Comparison of ENCODE assay signal across 23 cellular contexts in the genomic region with DNA sequence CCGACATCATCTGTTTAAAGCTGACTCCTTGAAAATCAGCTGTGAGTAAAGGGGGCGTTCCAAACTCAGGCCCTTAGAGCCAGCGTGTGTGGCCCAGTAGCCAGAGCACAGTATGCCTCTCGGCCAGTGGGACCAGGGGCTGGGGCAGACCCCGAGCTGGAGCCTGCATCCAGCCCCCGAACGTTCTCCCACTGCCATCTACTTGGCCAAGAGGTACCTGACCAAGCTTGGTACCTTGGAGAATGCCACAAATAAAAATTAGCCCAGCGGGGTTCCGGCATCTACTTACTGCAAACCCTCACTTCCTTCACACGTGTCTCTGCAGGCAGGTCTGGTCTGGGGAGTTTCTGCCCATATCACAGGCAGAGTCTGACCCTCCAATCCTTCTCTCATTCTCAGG. TPM values are rescaled to one million over a fixed set of nuclear protein-coding genes. Genes with fewer than 3 reads are reported as not detected.
DNase-seq lines count a peak whose midpoint lies in the region; ATAC-seq, FAIRE-seq and TF ChIP-seq lines count a peak whose summit lies in the region.
"Had no signal": no experiment of that assay in that cellular context is flagged by ENCODE, and none has a peak within 500 bp of the region (broad histone marks: within the 10 kb centered on the region; RNA-seq: fewer than 3 reads in every experiment).

No MANE protein-coding gene starts in this region.

- peaks cover 8% of the 10 kb centered on the region for H3K4me1 Mint-ChIP-seq in glutamatergic neuron (ENCODE audit: low read depth, unreplicated experiment)
- H3K4me1 Mint-ChIP-seq in neural progenitor cell: peaks cover 8% of the 10 kb centered on the region
- peaks cover 9% of the 10 kb centered on the region for H3K4me1 Mint-ChIP-seq in type B pancreatic cell (ENCODE audit: unreplicated experiment)

- in situ Hi-C loops in IMR-90 (cut with MboI; ENCODE audit: low sequenced_read_pairs): no loop called here

- H3K4me2 ChIP-seq in IMR-90 (ENCODE audit: low read depth, low read length) (no peak overlapping the region), neural progenitor cell (no peak overlapping the region)
- H3K4me2 ChIP-seq: BLaER1 had no signal

- TF ChIP-seq CTCF in IMR-90 (conservative IDR thresholded peaks at IDR 0.05; ENCODE audit: low read depth, low read length): no peak
- no peak for TF ChIP-seq CTCF in glutamatergic neuron (IDR thresholded peaks at IDR 0.05; ENCODE audit: partially characterized antibody, unreplicated experiment)
- TF ChIP-seq CTCF in neural progenitor cell (IDR thresholded peaks at IDR 0.05): no peak
- TF ChIP-seq CTCF in type B pancreatic cell (conservative IDR thresholded peaks at IDR 0.05): no peak

- H2AK9ac ChIP-seq in IMR-90 (replicated peaks; ENCODE audit: low read depth, low read length, poor library complexity): no peak overlapping the region

- no peak overlapping the region for H4K5ac ChIP-seq in IMR-90 (ENCODE audit: low read depth, low read length)

- H3K27me3 Mint-ChIP-seq in glutamatergic neuron (ENCODE audit: unreplicated experiment): peaks cover 6% of the 10 kb centered on the region
- H3K27me3 Mint-ChIP-seq in neural progenitor cell (ENCODE audit: insufficient read depth, low read depth): peaks cover 9% of the 10 kb centered on the region
- peaks cover 4% of the 10 kb centered on the region for H3K27me3 Mint-ChIP-seq in type B pancreatic cell
- H3K27me3 Mint-ChIP-seq: CD4-positive, alpha-beta T cell had no signal

- no peaks in the 10 kb centered on the region for H3K9me3 ChIP-seq in IMR-90 (ENCODE audit: control insufficient read depth, insufficient read depth, low read length)
- H3K9me3 ChIP-seq in neural progenitor cell (ENCODE audit: low read depth): no peaks in the 10 kb centered on the region
- H3K9me3 ChIP-seq: BLaER1 had no signal

- H3K4me1 ChIP-seq in IMR-90 (ENCODE audit: control insufficient read depth, insufficient read depth, low read length): peaks cover 17% of the 10 kb centered on the region
- no peaks in the 10 kb centered on the region for H3K4me1 ChIP-seq in neural progenitor cell

- H2AK5ac ChIP-seq in IMR-90 (ENCODE audit: low read depth, low read length): peak overlapping the region; percentile 98

- H3K4me3 ChIP-seq in IMR-90 (ENCODE audit: insufficient read depth, low read depth, low read length) (no peak overlapping the region), neural progenitor cell (no peak overlapping the region)
- H3K4me3 ChIP-seq: BLaER1, GM12878 had no signal

- no peak for FAIRE-seq in GM19239 (lab: Jason Lieb, UNC)
- FAIRE-seq: GM12878, HepG2 had no signal

- peak overlapping the region; percentile 99 for H2BK120ac ChIP-seq in IMR-90 (ENCODE audit: low read depth, low read length)

- no peak overlapping the region; the same call in 1 of the 2 replicates for H3K14ac ChIP-seq in IMR-90 (replicated peaks; ENCODE audit: low read depth, low read length)

- H3K36me3 Mint-ChIP-seq in glutamatergic neuron (ENCODE audit: unreplicated experiment) (no peaks in the 10 kb centered on the region), neural progenitor cell (no peaks in the 10 kb centered on the region), type B pancreatic cell (no peaks in the 10 kb centered on the region)

- intact Hi-C loops in IMR-90 (cut with micrococcal nuclease): no loop called here

- 67% methylated on average over 1 of the region's 10 CpGs; no CpG with 5 or more reads in 1 of the 2 experiments for WGBS in IMR-90 (ENCODE audit: extremely low coverage in 2 of 2, insufficient read length in 1 of 2), 2 experiments

- dilution Hi-C loops in IMR-90 (cut with HindIII; ENCODE audit: low sequenced_read_pairs, unreplicated experiment): no loop called here

- no peak for TF ChIP-seq RAD21 in IMR-90 (IDR thresholded peaks at IDR 0.05; ENCODE audit: low read length)

- H3K79me1 ChIP-seq in IMR-90 (ENCODE audit: low read depth in 1 of 2, low read length in 2 of 2): peaks cover 0 to 10% of the 10 kb centered on the region in 2 experiments; a peak in 1 of 4 replicates

- H4K20me1 ChIP-seq in IMR-90 (ENCODE audit: insufficient read depth, low read length): no peaks in the 10 kb centered on the region
- no peaks in the 10 kb centered on the region for H4K20me1 ChIP-seq in neural progenitor cell (ENCODE audit: low read depth)
- H4K20me1 ChIP-seq: BLaER1 had no signal

- POLR2A ChIA-PET in IMR-90 (lab: Charles Lee; ENCODE audit: unreplicated experiment): no interaction called here

- H3K56ac ChIP-seq in IMR-90 (ENCODE audit: extremely low read depth, insufficient read depth, low read length): no peak overlapping the region

- TF ChIP-seq POLR2A in IMR-90 (IDR thresholded peaks at IDR 0.05; ENCODE audit: low read depth, low read length): no peak

- H3K4ac ChIP-seq in IMR-90 (ENCODE audit: low read depth, low read length): peak overlapping the region; percentile 64

- peak overlapping the region; percentile 86 for H3K27ac Mint-ChIP-seq in glutamatergic neuron (ENCODE audit: unreplicated experiment)
- peak overlapping the region; percentile 69 for H3K27ac Mint-ChIP-seq in neural progenitor cell
- no peak overlapping the region for H3K27ac Mint-ChIP-seq in type B pancreatic cell
- H3K27ac Mint-ChIP-seq: CD4-positive, alpha-beta T cell had no signal

- no peak overlapping the region for H2AFZ ChIP-seq in IMR-90 (replicated peaks; ENCODE audit: low read length, poor library complexity)
- H2AFZ ChIP-seq in neural progenitor cell (replicated peaks): no peak overlapping the region

- peak overlapping the region in 1 of 2 experiments; percentile 58; a peak in 1 of 4 replicates for H4K8ac ChIP-seq in IMR-90 (ENCODE audit: low read depth in 2 of 2, low read length in 2 of 2)

- no peak overlapping the region for H3K27ac ChIP-seq in IMR-90 (ENCODE audit: insufficient read depth, low read length)
- H3K27ac ChIP-seq in neural progenitor cell: no peak overlapping the region
- H3K27ac ChIP-seq: BLaER1, RWPE1 had no signal

- H3F3A ChIP-seq in neural progenitor cell (ENCODE audit: low read depth): no peaks in the 10 kb centered on the region

- H3K4me3 Mint-ChIP-seq in glutamatergic neuron (ENCODE audit: unreplicated experiment) (peak overlapping the region; percentile 61), neural progenitor cell (peak overlapping the region; percentile 30), type B pancreatic cell (no peak overlapping the region)
- H3K4me3 Mint-ChIP-seq: CD4-positive, alpha-beta T cell had no signal

- no peak overlapping the region for H3K18ac ChIP-seq in IMR-90 (ENCODE audit: low read depth, low read length)

- H3K27me3 ChIP-seq in IMR-90 (ENCODE audit: control insufficient read depth, insufficient read depth, low read length) (no peaks in the 10 kb centered on the region), neural progenitor cell (no peaks in the 10 kb centered on the region)
- H3K27me3 ChIP-seq: BLaER1 had no signal

- DNase-seq in IMR-90: no peak
- DNase-seq in glutamatergic neuron: no peak
- DNase-seq in neural progenitor cell (ENCODE audit: low spot score): no peak
- DNase-seq in type B pancreatic cell (ENCODE audit: extremely low spot score, unreplicated experiment): peak; percentile 53
- DNase-seq in GM19239 (ENCODE audit: insufficient read length, low spot score): no peak
- DNase-seq in NCI-H774 (lab: John Stamatoyannopoulos, UW): no peak
- DNase-seq: CD4-positive, alpha-beta T cell; DND-41; GOT3; KG1; NCI-H1092; NCI-H1930; NCI-H226; NCI-H510A treated with DMSO at 0.1 percent for 48 hours; NCI-H748 treated with DMSO at 0.1 percent for 48 hours; NK-92 treated with Interleukin-12 subunit alpha and Interleukin-12 subunit beta, amount 100 ng/mL, for 24 hours; SIG-M5 had no signal

- peaks cover 8% of the 10 kb centered on the region; the same call in 1 of the 2 replicates for H3K9me1 ChIP-seq in IMR-90 (ENCODE audit: insufficient read depth, low read length)

- CTCF ChIA-PET in IMR-90 (lab: Yijun Ruan, JAX): no interaction called here

- H2BK15ac ChIP-seq in IMR-90 (ENCODE audit: low read depth, low read length): peak overlapping the region; percentile 97

- no TSS peak for BruUV-seq in IMR-90 (replicated peaks; lab: Mats Ljungman, UMichigan)

- no peak overlapping the region for H2BK5ac ChIP-seq in IMR-90 (ENCODE audit: low read depth, low read length, poor library complexity, severe bottlenecking)

- H3K23ac ChIP-seq in IMR-90 (ENCODE audit: low read depth, low read length): no peak overlapping the region

- ATAC-seq in IMR-90 (ENCODE audit: low read depth): no peak
- no peak for ATAC-seq in activated CD4-positive, CD25-positive, alpha-beta regulatory T cell treated with anti-CD3 and anti-CD28 coated beads, Interleukin-2, amount 50 U/mL, for 24 hours
- ATAC-seq: GM12878, HepG2, SK-N-SH treated with all-trans-retinoic acid at 6 μM for 48 hours had no signal

- H2BK20ac ChIP-seq in IMR-90 (ENCODE audit: low read depth, low read length): peak overlapping the region; percentile 51; the same call in 1 of the 2 replicates

- H3K9ac ChIP-seq in IMR-90 (ENCODE audit: low read depth, low read length): no peak overlapping the region
- no peak overlapping the region for H3K9ac ChIP-seq in neural progenitor cell
- H3K9ac ChIP-seq: BLaER1 had no signal

- peaks cover 10% of the 10 kb centered on the region for H3K9me3 Mint-ChIP-seq in glutamatergic neuron (ENCODE audit: unreplicated experiment)
- no peaks in the 10 kb centered on the region for H3K9me3 Mint-ChIP-seq in neural progenitor cell
- no peaks in the 10 kb centered on the region for H3K9me3 Mint-ChIP-seq in type B pancreatic cell
- H3K9me3 Mint-ChIP-seq: CD4-positive, alpha-beta T cell had no signal

- H3K36me3 ChIP-seq in IMR-90 (ENCODE audit: control insufficient read depth, insufficient read depth, low read length): no peaks in the 10 kb centered on the region
- no peaks in the 10 kb centered on the region for H3K36me3 ChIP-seq in neural progenitor cell
- H3K36me3 ChIP-seq: BLaER1 had no signal

- peak overlapping the region; percentile 71 for H4K91ac ChIP-seq in IMR-90 (ENCODE audit: insufficient read depth, low read depth, low read length)

- no peaks in the 10 kb centered on the region for H3K79me2 ChIP-seq in neural progenitor cell (ENCODE audit: low read depth)

TF ChIP-seq in IMR-90, 13 proteins besides CTCF, POLR2A, EP300 and RAD21 (continues in another document):
- no peak for TF ChIP-seq MAFK (IDR thresholded peaks at IDR 0.05; ENCODE audit: low read depth, low read length)

RNA-seq across cellular contexts. Expression of a gene that starts 56.7 kb away (rescaled TPM):
- total RNA-seq in IMR-90 (2012; rRNA removed) (208 and 222 TPM in 2 replicates), glutamatergic neuron (ENCODE audit: unreplicated experiment) (55.2 TPM), neural progenitor cell (ENCODE audit: low replicate concordance) (5.2 and 22.8 TPM in 2 replicates), type B pancreatic cell (ENCODE audit: low replicate concordance) (23.8 and 114 TPM in 2 replicates)
- 1,065 and 1,165 TPM in 2 replicates for polyA plus RNA-seq in IMR-90 (2012; rRNA removed)
- 753 and 1,846 TPM in 2 replicates for polyA plus RNA-seq in IMR-90 (2012; cell fraction: cytosol; rRNA removed)
- 2,830 and 5,552 TPM in 2 replicates for polyA plus RNA-seq in IMR-90 (2012; cell fraction: nucleus; rRNA removed; ENCODE audit: low replicate concordance)

RNA-seq across cellular contexts. Expression of a gene that starts 59.6 kb away (rescaled TPM):
- total RNA-seq in IMR-90 (2012; rRNA removed): 173 and 186 TPM in 2 replicates
- polyA plus RNA-seq in IMR-90 (2012; rRNA removed): 1,556 and 1,578 TPM in 2 replicates
- polyA plus RNA-seq in IMR-90 (2012; cell fraction: cytosol; rRNA removed): 1,992 and 3,331 TPM in 2 replicates
- 5,237 and 11,886 TPM in 2 replicates for polyA plus RNA-seq in IMR-90 (2012; cell fraction: nucleus; rRNA removed; ENCODE audit: low replicate concordance)
- 407 TPM for total RNA-seq in glutamatergic neuron (ENCODE audit: unreplicated experiment)
- 12.6 and 52.2 TPM in 2 replicates for total RNA-seq in neural progenitor cell (ENCODE audit: low replicate concordance)
- 78.4 and 167 TPM in 2 replicates for total RNA-seq in type B pancreatic cell (ENCODE audit: low replicate concordance)
